ENCODE assay signal across 17 cellular contexts in genomic region chr17:31072186-31072585, GRCh38. TPM values are rescaled to one million over a fixed set of nuclear protein-coding genes. Genes with fewer than 3 reads are reported as not detected.
DNase-seq lines count a peak whose midpoint lies in the region; ATAC-seq and TF ChIP-seq lines count a peak whose summit lies in the region.
"Had no signal": no experiment of that assay in that cellular context is flagged by ENCODE, and none has a peak within 500 bp of the region (broad histone marks: within the 10 kb centered on the region; RNA-seq: fewer than 3 reads in every experiment).

No MANE protein-coding gene starts in this region.

- peak overlapping the region; percentile 73 for H3K27ac Mint-ChIP-seq in Caco-2 (ENCODE audit: unreplicated experiment)
- H3K27ac Mint-ChIP-seq: activated CD4-positive, alpha-beta T cell treated with anti-CD3 and anti-CD28 coated beads for 36 hours; CD4-positive, alpha-beta memory T cell; natural killer cell had no signal

- H3K79me1 ChIP-seq in mesenchymal stem cell (replicated peaks; ENCODE audit: low read length, poor library complexity, severe bottlenecking): no peaks in the 10 kb centered on the region

- peak; percentile 80 to 87 for DNase-seq in Caco-2
- DNase-seq in T47D (ENCODE audit: low read depth in 1 of 2, low spot score in 1 of 2): peak; percentile 17 to 99
- peak; percentile 72 for DNase-seq in mesenchymal stem cell
- DNase-seq in NCI-H524 treated with DMSO at 0.1 percent for 48 hours (lab: John Stamatoyannopoulos, UW): no peak
- DNase-seq in stimulated activated CD4-positive, alpha-beta T cell treated with anti-CD3 and anti-CD28 coated beads, Interleukin-2, amount 100 ng/mL, for 48 hours: no peak
- no peak for DNase-seq in NCI-H1694 treated with DMSO at 0.1 percent for 48 hours (lab: John Stamatoyannopoulos, UW)
- DNase-seq: activated CD4-positive, alpha-beta T cell treated with anti-CD3 and anti-CD28 coated beads for 36 hours; activated T-cell treated with anti-CD3 and anti-CD28 coated beads, Interleukin-2, amount 50 U/mL, for 48 hours; aorta; CD4-positive, alpha-beta memory T cell; dorsolateral prefrontal cortex; left cardiac atrium; natural killer cell; NCI-H2081; stomach had no signal

- H2BK120ac ChIP-seq in mesenchymal stem cell (ENCODE audit: low read depth, low read length): no peak overlapping the region

- H3K36me3 ChIP-seq in Caco-2 (ENCODE audit: control insufficient read depth, insufficient read depth, low read length) (no peaks in the 10 kb centered on the region), HUES6 (ENCODE audit: control insufficient read depth, insufficient read depth, low read length) (no peaks in the 10 kb centered on the region), mesenchymal stem cell (ENCODE audit: control insufficient read depth in 1 of 2, insufficient read depth in 2 of 2, low read depth in 1 of 2, low read length in 2 of 2) (no peaks in the 10 kb centered on the region)
- H3K36me3 ChIP-seq: stomach had no signal

- H3K9ac ChIP-seq in HUES6 (ENCODE audit: low read length): no peak overlapping the region
- H3K9ac ChIP-seq in mesenchymal stem cell (ENCODE audit: low read length): no peak overlapping the region

- in situ Hi-C loops in T47D (cut with HindIII; ENCODE audit: low pct_unique_long_range_greater_than_20kb, low sequenced_read_pairs): no loop called here

- no peak overlapping the region for H3K18ac ChIP-seq in mesenchymal stem cell (ENCODE audit: low read depth in 1 of 2, low read length in 2 of 2)

- no peaks in the 10 kb centered on the region for H3K27me3 Mint-ChIP-seq in Caco-2 (ENCODE audit: insufficient read depth, unreplicated experiment)
- H3K27me3 Mint-ChIP-seq: activated CD4-positive, alpha-beta T cell treated with anti-CD3 and anti-CD28 coated beads for 36 hours; CD4-positive, alpha-beta memory T cell had no signal

- no peak overlapping the region for H3K14ac ChIP-seq in mesenchymal stem cell (ENCODE audit: low read length in 2 of 2)

- H3K27me3 ChIP-seq in Caco-2 (replicated peaks; ENCODE audit: control insufficient read depth, insufficient read depth, low read length) (no peaks in the 10 kb centered on the region), HUES6 (ENCODE audit: control insufficient read depth, insufficient read depth, low read length) (no peaks in the 10 kb centered on the region), mesenchymal stem cell (ENCODE audit: control insufficient read depth in 1 of 2, insufficient read depth in 1 of 2, low read length in 2 of 2) (no peaks in the 10 kb centered on the region)
- H3K27me3 ChIP-seq: dorsolateral prefrontal cortex, stomach had no signal

- intact Hi-C loops in Caco-2 (cut with micrococcal nuclease; ENCODE audit: unreplicated experiment): loop anchor here (1.0 kb wide), 1 partner anchor 22 kb away; the partner anchor contains the start of gene NF1

- H3K9me3 ChIP-seq in Caco-2 (0 out of 2 replicates have a peak, but pooled peaks cover 4% of the 10 kb centered on the region), HUES6 (ENCODE audit: control insufficient read depth, insufficient read depth, low read depth, low read length) (no peaks in the 10 kb centered on the region), mesenchymal stem cell (ENCODE audit: control insufficient read depth, low read length) (no peaks in the 10 kb centered on the region)
- H3K9me3 ChIP-seq: stomach had no signal

- no TSS peak for BruUV-seq in Caco-2 (replicated peaks; lab: Mats Ljungman, UMichigan)

- H2BK12ac ChIP-seq in mesenchymal stem cell (ENCODE audit: low read length in 2 of 2): no peak overlapping the region

- no peak overlapping the region for H2AFZ ChIP-seq in mesenchymal stem cell (ENCODE audit: low read depth, low read length)

- no peak overlapping the region for H3K23ac ChIP-seq in mesenchymal stem cell (ENCODE audit: low read length in 2 of 2)

- no peaks in the 10 kb centered on the region for H3K36me3 Mint-ChIP-seq in Caco-2 (ENCODE audit: insufficient read depth, unreplicated experiment)
- H3K36me3 Mint-ChIP-seq: CD4-positive, alpha-beta memory T cell; natural killer cell had no signal

- CTCF ChIA-PET in Caco-2 (lab: Charles Lee): no interaction called here

- no peak overlapping the region for H3K4me2 ChIP-seq in mesenchymal stem cell (ENCODE audit: low read length, poor library complexity, severe bottlenecking)

- no peak for ATAC-seq in GM19395 (IDR thresholded peaks at IDR 0.05; ENCODE audit: unreplicated experiment)
- ATAC-seq: activated CD4-positive, alpha-beta T cell treated with anti-CD3 and anti-CD28 coated beads for 36 hours; left cardiac atrium; natural killer cell had no signal

- POLR2A ChIA-PET in Caco-2 (lab: Charles Lee): interaction anchor here (1.4 kb wide), 1 partner anchor 23 kb away, joined by 5 read pairs; the partner anchor contains the start of gene NF1

- H2AK5ac ChIP-seq in mesenchymal stem cell (ENCODE audit: low read length, severe bottlenecking): no peak overlapping the region

- no peaks in the 10 kb centered on the region for H3K9me3 Mint-ChIP-seq in Caco-2 (ENCODE audit: unreplicated experiment)
- H3K9me3 Mint-ChIP-seq: CD4-positive, alpha-beta memory T cell; natural killer cell had no signal

- H3K4ac ChIP-seq in mesenchymal stem cell (ENCODE audit: low read depth in 1 of 2, low read length in 2 of 2): no peak overlapping the region

- H3K4me3 ChIP-seq in Caco-2 (ENCODE audit: low read depth, low read length): no peak overlapping the region
- H3K4me3 ChIP-seq in HUES6 (ENCODE audit: low read depth, low read length): no peak overlapping the region
- no peak overlapping the region for H3K4me3 ChIP-seq in mesenchymal stem cell (ENCODE audit: insufficient read depth in 1 of 2, low read depth in 1 of 2, low read length in 2 of 2)
- H3K4me3 ChIP-seq: dorsolateral prefrontal cortex, stomach had no signal

- no peak overlapping the region for H4K8ac ChIP-seq in mesenchymal stem cell (ENCODE audit: low read length)

- peak overlapping the region; percentile 27 for H3K4me3 Mint-ChIP-seq in Caco-2 (ENCODE audit: unreplicated experiment)
- H3K4me3 Mint-ChIP-seq: activated CD4-positive, alpha-beta T cell treated with anti-CD3 and anti-CD28 coated beads for 36 hours; CD4-positive, alpha-beta memory T cell; natural killer cell had no signal

- H2BK15ac ChIP-seq in mesenchymal stem cell (ENCODE audit: low read depth, poor library complexity, severe bottlenecking): no peak overlapping the region

- H3K27ac ChIP-seq in HUES6 (ENCODE audit: low read depth, low read length): 0 out of 2 replicates have a peak overlapping the region, but pooled peaks have one; percentile 1
- no peak overlapping the region for H3K27ac ChIP-seq in mesenchymal stem cell (ENCODE audit: low read length, poor library complexity, severe bottlenecking)
- H3K27ac ChIP-seq: dorsolateral prefrontal cortex, stomach had no signal

- no peak overlapping the region for H2BK5ac ChIP-seq in mesenchymal stem cell (ENCODE audit: low read depth, low read length, poor library complexity, severe bottlenecking)

- H3K4me1 Mint-ChIP-seq in Caco-2 (ENCODE audit: low read depth, unreplicated experiment): peaks cover 20% of the 10 kb centered on the region
- H3K4me1 Mint-ChIP-seq: CD4-positive, alpha-beta memory T cell; natural killer cell had no signal

- H3K4me1 ChIP-seq in Caco-2: peaks cover 42% of the 10 kb centered on the region
- peaks cover 33% of the 10 kb centered on the region for H3K4me1 ChIP-seq in HUES6 (ENCODE audit: control insufficient read depth, insufficient read depth, low read length)
- peaks cover 12% of the 10 kb centered on the region for H3K4me1 ChIP-seq in mesenchymal stem cell (ENCODE audit: control insufficient read depth, insufficient read depth, low read depth, low read length)

- H4K91ac ChIP-seq in mesenchymal stem cell (ENCODE audit: low read length): no peak overlapping the region

- no peak for TF ChIP-seq CTCF in Caco-2 (IDR thresholded peaks at IDR 0.05; ENCODE audit: insufficient read depth in 1 of 2, low read depth in 1 of 2, low read length in 1 of 2, severe bottlenecking in 1 of 2, unreplicated experiment in 1 of 2)

RNA-seq across cellular contexts. Expression of gene NF1, which starts 22.6 kb away (rescaled TPM):
- 62.4 and 69.5 TPM in 2 replicates for total RNA-seq in Caco-2 (2022)
- polyA plus RNA-seq in mesenchymal stem cell (2013, experiment 1 of 2): 22.2 TPM
- 20.6 TPM for polyA plus RNA-seq in mesenchymal stem cell (2013, experiment 2 of 2)

Comparison
In these comparisons a context has a peak if more than half of its experiments do, and no peak if none do; other contexts are left out.
1. DNase-seq: peak in Caco-2 (2 of 2), T47D (2 of 2) and mesenchymal stem cell (single experiment); none in NCI-H524 treated with DMSO at 0.1 percent for 48 hours (single experiment), stimulated activated CD4-positive, alpha-beta T cell treated with anti-CD3 and anti-CD28 coated beads, Interleukin-2, amount 100 ng/mL, for 48 hours (0 of 2) and NCI-H1694 treated with DMSO at 0.1 percent for 48 hours (single experiment).